In the genomic region with DNA sequence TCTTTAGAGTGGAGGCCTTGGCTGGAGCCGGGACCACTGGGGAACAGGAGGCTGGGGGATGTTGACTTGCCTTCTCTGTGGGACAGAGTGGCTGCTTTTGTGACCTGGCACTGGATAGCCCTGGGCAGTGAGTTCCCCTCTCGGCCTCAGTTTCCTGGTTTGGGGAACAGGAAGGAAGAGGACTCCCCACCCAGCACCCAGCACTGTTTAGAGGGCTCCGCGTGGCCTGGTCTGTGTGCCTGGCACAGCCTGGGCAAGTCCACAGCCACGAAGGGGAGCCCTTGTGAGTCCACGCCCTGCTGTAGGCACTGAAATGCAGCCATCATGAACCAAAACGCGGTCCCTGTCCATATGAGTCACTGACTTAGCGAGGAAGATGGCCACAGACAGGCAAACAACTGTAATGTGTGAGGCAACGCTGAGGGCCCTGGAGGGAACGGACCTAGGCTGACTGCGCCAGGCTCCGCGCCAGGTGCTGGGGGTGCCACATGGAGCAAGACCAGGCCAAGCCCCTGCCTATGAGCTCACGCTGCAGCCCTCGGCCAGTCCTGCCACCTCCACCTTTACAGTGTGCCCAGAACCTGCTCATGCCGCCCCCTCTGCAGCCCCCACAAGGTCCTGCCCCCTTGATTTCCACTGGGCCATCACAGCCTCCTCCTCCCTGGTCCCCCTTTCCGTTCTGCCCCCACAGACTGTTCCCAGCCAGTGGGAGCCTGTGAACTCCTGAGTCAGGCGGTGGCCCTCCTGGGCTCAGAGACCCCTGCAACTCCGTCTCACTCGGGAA, we compare ENCODE assay signal across 11 cellular contexts. TPM values are rescaled to one million over a fixed set of nuclear protein-coding genes. Genes with fewer than 3 reads are reported as not detected.
DNase-seq lines count a peak whose midpoint lies in the region; FAIRE-seq and TF ChIP-seq lines count a peak whose summit lies in the region.
"Had no signal": no experiment of that assay in that cellular context is flagged by ENCODE, and none has a peak within 500 bp of the region (broad histone marks: within the 10 kb centered on the region; RNA-seq: fewer than 3 reads in every experiment).

No MANE protein-coding gene starts in this region.

- peak overlapping the region; percentile 40 for H3K4me2 ChIP-seq in smooth muscle cell

- no peaks in the 10 kb centered on the region for H3K27me3 ChIP-seq in breast epithelium
- H3K27me3 ChIP-seq in smooth muscle cell (ENCODE audit: low read depth), result no peaks in the 10 kb centered on the region

- no peaks in the 10 kb centered on the region for H3K9me3 ChIP-seq in breast epithelium
- no peaks in the 10 kb centered on the region for H3K9me3 ChIP-seq in smooth muscle cell (replicated peaks; ENCODE audit: low read depth)

- FAIRE-seq in GM19239 (lab: Jason Lieb, UNC), result no peak

- H2AFZ ChIP-seq in smooth muscle cell (ENCODE audit: low read depth), result no peak overlapping the region

- H3K4me1 ChIP-seq in breast epithelium (peaks cover 29 to 53% of the 10 kb centered on the region in 2 donors), smooth muscle cell (ENCODE audit: low read depth) (peaks cover 6% of the 10 kb centered on the region)

- peaks cover 94% of the 10 kb centered on the region for H4K20me1 ChIP-seq in smooth muscle cell (ENCODE audit: low read depth)

- intact Hi-C loops in breast epithelium (cut with DNase I; ENCODE audit: low total_unique reads), result no loop called here

- H3K79me2 ChIP-seq in smooth muscle cell (ENCODE audit: low read depth), result peaks cover 55% of the 10 kb centered on the region

- peak; percentile 16 for DNase-seq in LHCN-M2 (ENCODE audit: low read depth)
- peak; percentile 76 to 91 for DNase-seq in breast epithelium (ENCODE audit: low spot score in 2 of 2)
- DNase-seq in iris pigment epithelial cell (ENCODE audit: low read depth), result peak; percentile 49
- no peak for DNase-seq in smooth muscle cell (lab: John Stamatoyannopoulos, UW; ENCODE audit: unreplicated experiment)
- no peak for DNase-seq in RKO (ENCODE audit: low spot score)
- DNase-seq in NCI-H2081 (lab: John Stamatoyannopoulos, UW), result no peak
- no peak for DNase-seq in retina
- DNase-seq in GM19239 (ENCODE audit: insufficient read length, low spot score), result no peak
- DNase-seq: activated CD4-positive, alpha-beta T cell treated with anti-CD3 and anti-CD28 coated beads, Interleukin-2, amount 50 U/mL, for 48 hours; activated naive CD4-positive, alpha-beta T cell; NCI-H187 treated with DMSO at 0.1 percent for 48 hours had no signal

- no peak overlapping the region for H3K9ac ChIP-seq in smooth muscle cell (ENCODE audit: low read depth)

- no peak for TF ChIP-seq POLR2A in breast epithelium (IDR thresholded peaks at IDR 0.05)

- TF ChIP-seq CTCF in breast epithelium (IDR thresholded peaks at IDR 0.05) (no peak), smooth muscle cell (IDR thresholded peaks at IDR 0.05; ENCODE audit: borderline replicate concordance, insufficient read depth, poor library complexity, severe bottlenecking) (no peak)

- H3K27ac ChIP-seq in breast epithelium (peak overlapping the region; percentile 95 to 97), smooth muscle cell (ENCODE audit: low read depth) (peak overlapping the region; percentile 63)

- H3K36me3 ChIP-seq in breast epithelium (no peaks in the 10 kb centered on the region), smooth muscle cell (ENCODE audit: low read depth) (no peaks in the 10 kb centered on the region)

- WGBS in smooth muscle cell (ENCODE audit: low lambda C conversion rate), result 72% methylated on average over 20 of the region's 21 CpGs

- peaks cover 7% of the 10 kb centered on the region for H3F3A ChIP-seq in smooth muscle cell (ENCODE audit: low read depth)

- H3K4me3 ChIP-seq in breast epithelium (peak overlapping the region in 1 of 3 donors; percentile 42), smooth muscle cell (no peak overlapping the region)

RNA-seq across cellular contexts. Expression of a gene that starts 35.5 kb away (rescaled TPM):
- 10.8 and 15.5 TPM in 2 replicates for total RNA-seq in LHCN-M2 (2014; rRNA removed)
- 25.1 TPM for polyA plus RNA-seq in LHCN-M2 (2012)
- total RNA-seq in breast epithelium, result 10 to 100 TPM in 2 of 3 donors, 1 to 10 TPM in 1; 3.5 to 12.0 (median 10.2) TPM
- total RNA-seq in smooth muscle cell, result 9.7 and 11.8 TPM in 2 replicates
- polyA plus RNA-seq in smooth muscle cell, result 19.1 and 19.9 TPM in 2 replicates

RNA-seq across cellular contexts. Expression of a gene that starts 35.7 kb away (rescaled TPM):
- total RNA-seq in LHCN-M2 (2014; rRNA removed) (not detected in 2 replicates), breast epithelium (1 to 10 TPM in 1 of 3 donors, under 1 TPM in 1, not detected in 1; 0.66 to 2.9 TPM), smooth muscle cell (2.2 and 4.0 TPM in 2 replicates)
- polyA plus RNA-seq in LHCN-M2 (2012), result not detected
- 1.5 TPM in 2 replicates for polyA plus RNA-seq in smooth muscle cell

RNA-seq across cellular contexts. Expression of a gene that starts 43.0 kb away (rescaled TPM):
- total RNA-seq in LHCN-M2 (2014; rRNA removed) (not detected in 2 replicates), breast epithelium (not detected), smooth muscle cell (not detected in 2 replicates)
- not detected for polyA plus RNA-seq in LHCN-M2 (2012)
- polyA plus RNA-seq in smooth muscle cell, result not detected in 2 replicates

Comparison
In these comparisons a context has a peak if more than half of its experiments do, and no peak if none do; other contexts are left out.
1. DNase-seq: peak in LHCN-M2 (single experiment), breast epithelium (2 of 2) and iris pigment epithelial cell (single experiment); none in smooth muscle cell (single experiment), RKO (single experiment), NCI-H2081 (0 of 2), retina (single experiment) and GM19239 (single experiment).